Comparison of ENCODE assay signal across 1 cellular context in the genomic region with DNA sequence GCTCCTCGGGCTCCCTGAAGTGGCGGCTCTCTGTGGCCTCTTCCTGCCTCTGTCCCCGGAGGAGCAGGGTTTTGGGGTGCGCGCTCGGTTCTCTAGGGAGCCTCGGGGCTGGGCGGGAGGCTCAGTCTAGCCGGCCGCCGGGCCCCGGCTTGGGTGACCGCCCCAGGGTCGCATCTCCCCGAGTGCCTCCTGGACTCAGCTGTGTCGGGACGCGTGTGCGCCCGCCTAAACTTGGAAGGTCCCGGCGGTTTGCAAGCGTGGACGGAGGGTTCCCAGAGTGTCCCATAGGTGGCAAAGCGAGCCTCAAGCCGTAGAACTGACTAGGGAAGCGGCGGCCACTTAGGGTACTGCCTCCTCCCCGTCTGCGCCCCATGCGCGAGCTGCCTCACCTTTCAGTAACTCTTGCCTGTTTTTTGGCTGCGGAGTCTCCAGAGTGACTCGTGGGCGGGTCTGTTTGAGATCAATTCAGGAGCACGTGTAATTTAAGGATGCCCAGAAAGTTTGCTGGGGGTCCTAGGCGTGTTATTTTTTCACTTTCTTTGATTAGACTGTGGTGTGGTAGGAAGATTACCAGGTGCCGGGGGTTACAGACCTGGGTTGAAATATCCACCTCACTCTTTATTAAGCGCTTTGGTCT.
TF ChIP-seq lines count a peak whose summit lies in the region.

No MANE protein-coding gene starts in this region.

TF ChIP-seq in SK-N-SH treated with all-trans-retinoic acid at 6 μM for 48 hours, 23 proteins besides CTCF, POLR2A, EP300 and RAD21 (continued from another document):
- TF ChIP-seq, protein P1, sequence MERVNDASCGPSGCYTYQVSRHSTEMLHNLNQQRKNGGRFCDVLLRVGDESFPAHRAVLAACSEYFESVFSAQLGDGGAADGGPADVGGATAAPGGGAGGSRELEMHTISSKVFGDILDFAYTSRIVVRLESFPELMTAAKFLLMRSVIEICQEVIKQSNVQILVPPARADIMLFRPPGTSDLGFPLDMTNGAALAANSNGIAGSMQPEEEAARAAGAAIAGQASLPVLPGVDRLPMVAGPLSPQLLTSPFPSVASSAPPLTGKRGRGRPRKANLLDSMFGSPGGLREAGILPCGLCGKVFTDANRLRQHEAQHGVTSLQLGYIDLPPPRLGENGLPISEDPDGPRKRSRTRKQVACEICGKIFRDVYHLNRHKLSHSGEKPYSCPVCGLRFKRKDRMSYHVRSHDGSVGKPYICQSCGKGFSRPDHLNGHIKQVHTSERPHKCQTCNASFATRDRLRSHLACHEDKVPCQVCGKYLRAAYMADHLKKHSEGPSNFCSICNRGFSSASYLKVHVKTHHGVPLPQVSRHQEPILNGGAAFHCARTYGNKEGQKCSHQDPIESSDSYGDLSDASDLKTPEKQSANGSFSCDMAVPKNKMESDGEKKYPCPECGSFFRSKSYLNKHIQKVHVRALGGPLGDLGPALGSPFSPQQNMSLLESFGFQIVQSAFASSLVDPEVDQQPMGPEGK (CRISPR knock-in tag; IDR thresholded peaks at IDR 0.05; ENCODE audit: borderline replicate concordance) = no peak
- TF ChIP-seq ZNF8 (CRISPR knock-in tag; IDR thresholded peaks at IDR 0.05) = no peak
- TF ChIP-seq ZNF70 (CRISPR knock-in tag; IDR thresholded peaks at IDR 0.05) = no peak
- no peak for TF ChIP-seq ESRRG (CRISPR knock-in tag; IDR thresholded peaks at IDR 0.05)
- TF ChIP-seq, protein P2, sequence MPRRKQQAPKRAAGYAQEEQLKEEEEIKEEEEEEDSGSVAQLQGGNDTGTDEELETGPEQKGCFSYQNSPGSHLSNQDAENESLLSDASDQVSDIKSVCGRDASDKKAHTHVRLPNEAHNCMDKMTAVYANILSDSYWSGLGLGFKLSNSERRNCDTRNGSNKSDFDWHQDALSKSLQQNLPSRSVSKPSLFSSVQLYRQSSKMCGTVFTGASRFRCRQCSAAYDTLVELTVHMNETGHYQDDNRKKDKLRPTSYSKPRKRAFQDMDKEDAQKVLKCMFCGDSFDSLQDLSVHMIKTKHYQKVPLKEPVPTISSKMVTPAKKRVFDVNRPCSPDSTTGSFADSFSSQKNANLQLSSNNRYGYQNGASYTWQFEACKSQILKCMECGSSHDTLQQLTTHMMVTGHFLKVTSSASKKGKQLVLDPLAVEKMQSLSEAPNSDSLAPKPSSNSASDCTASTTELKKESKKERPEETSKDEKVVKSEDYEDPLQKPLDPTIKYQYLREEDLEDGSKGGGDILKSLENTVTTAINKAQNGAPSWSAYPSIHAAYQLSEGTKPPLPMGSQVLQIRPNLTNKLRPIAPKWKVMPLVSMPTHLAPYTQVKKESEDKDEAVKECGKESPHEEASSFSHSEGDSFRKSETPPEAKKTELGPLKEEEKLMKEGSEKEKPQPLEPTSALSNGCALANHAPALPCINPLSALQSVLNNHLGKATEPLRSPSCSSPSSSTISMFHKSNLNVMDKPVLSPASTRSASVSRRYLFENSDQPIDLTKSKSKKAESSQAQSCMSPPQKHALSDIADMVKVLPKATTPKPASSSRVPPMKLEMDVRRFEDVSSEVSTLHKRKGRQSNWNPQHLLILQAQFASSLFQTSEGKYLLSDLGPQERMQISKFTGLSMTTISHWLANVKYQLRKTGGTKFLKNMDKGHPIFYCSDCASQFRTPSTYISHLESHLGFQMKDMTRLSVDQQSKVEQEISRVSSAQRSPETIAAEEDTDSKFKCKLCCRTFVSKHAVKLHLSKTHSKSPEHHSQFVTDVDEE (CRISPR knock-in tag; IDR thresholded peaks at IDR 0.05) = no peak
- TF ChIP-seq SNAI2 (CRISPR knock-in tag; IDR thresholded peaks at IDR 0.05) = no peak
- TF ChIP-seq RARB (CRISPR knock-in tag; IDR thresholded peaks at IDR 0.05) = no peak
- TF ChIP-seq PPARA (CRISPR knock-in tag; IDR thresholded peaks at IDR 0.05; ENCODE audit: borderline replicate concordance) = no peak
- TF ChIP-seq TOX (CRISPR knock-in tag; IDR thresholded peaks at IDR 0.05; ENCODE audit: borderline replicate concordance) = no peak
- no peak for TF ChIP-seq BACH2 (CRISPR knock-in tag; IDR thresholded peaks at IDR 0.05; ENCODE audit: borderline replicate concordance)
- TF ChIP-seq GLIS3 (CRISPR knock-in tag; IDR thresholded peaks at IDR 0.05) = no peak
